1 cellular context compared by ENCODE assay signal in genomic region chr1:40979241-40980067, GRCh38.
TF ChIP-seq lines count a peak whose summit lies in the region.

Gene CTPS1 (plus strand): TSS chr1:40979696. CDS start chr1:40983291, 3,595 bp downstream.

TF ChIP-seq in WTC11, 78 proteins besides CTCF, POLR2A, EP300 and RAD21 (continued from another document):
- TF ChIP-seq E2F5 (CRISPR knock-in tag; IDR thresholded peaks at IDR 0.05), result peak; percentile 60
- TF ChIP-seq GTF2I (CRISPR knock-in tag; conservative IDR thresholded peaks at IDR 0.05), result 0 out of 2 replicates have a peak, but pooled peaks have one; percentile 37
- no peak for TF ChIP-seq ZNF416 (CRISPR knock-in tag; IDR thresholded peaks at IDR 0.05)
- TF ChIP-seq GABPB1 (CRISPR knock-in tag; IDR thresholded peaks at IDR 0.05), result peak; percentile 47
- TF ChIP-seq NR1H2 (CRISPR knock-in tag; IDR thresholded peaks at IDR 0.05), result no peak
- peak; percentile 49; the same call in 1 of the 2 replicates for TF ChIP-seq ZBTB43 (CRISPR knock-in tag; IDR thresholded peaks at IDR 0.05)
- peak; percentile 81 for TF ChIP-seq MAX (CRISPR knock-in tag; IDR thresholded peaks at IDR 0.05)
- 0 out of 2 replicates have a peak, but pooled peaks have one; percentile 25 for TF ChIP-seq MYBL2 (CRISPR knock-in tag; IDR thresholded peaks at IDR 0.05)
- 0 out of 2 replicates have a peak, but pooled peaks have one; percentile 31 for TF ChIP-seq AFF4 (CRISPR knock-in tag; IDR thresholded peaks at IDR 0.05; ENCODE audit: borderline replicate concordance)
- TF ChIP-seq ZNF281 (CRISPR knock-in tag; IDR thresholded peaks at IDR 0.05), result no peak; the same call in 1 of the 2 replicates
- TF ChIP-seq ATF1 (CRISPR knock-in tag; IDR thresholded peaks at IDR 0.05), result no peak
- TF ChIP-seq ETV6 (CRISPR knock-in tag; IDR thresholded peaks at IDR 0.05), result peak; percentile 74
- TF ChIP-seq HMGXB4 (CRISPR knock-in tag; IDR thresholded peaks at IDR 0.05), result peak; percentile 77
- 0 out of 2 replicates have a peak, but pooled peaks have one; percentile 63 for TF ChIP-seq TCF7 (CRISPR knock-in tag; IDR thresholded peaks at IDR 0.05; ENCODE audit: low read depth)
- TF ChIP-seq JUN (CRISPR knock-in tag; IDR thresholded peaks at IDR 0.05), result no peak
- no peak for TF ChIP-seq PRRX2 (CRISPR knock-in tag; IDR thresholded peaks at IDR 0.05)
- TF ChIP-seq ZNF232 (CRISPR knock-in tag; IDR thresholded peaks at IDR 0.05), result 0 out of 2 replicates have a peak, but pooled peaks have one; percentile 27
- 0 out of 2 replicates have a peak, but pooled peaks have one; percentile 17 for TF ChIP-seq SMAD3 (CRISPR knock-in tag; IDR thresholded peaks at IDR 0.05; ENCODE audit: borderline replicate concordance)
- peak; percentile 93 for TF ChIP-seq NFYB (CRISPR knock-in tag; conservative IDR thresholded peaks at IDR 0.05; ENCODE audit: low read depth)
